8 cellular contexts compared by ENCODE assay signal in the genomic region with DNA sequence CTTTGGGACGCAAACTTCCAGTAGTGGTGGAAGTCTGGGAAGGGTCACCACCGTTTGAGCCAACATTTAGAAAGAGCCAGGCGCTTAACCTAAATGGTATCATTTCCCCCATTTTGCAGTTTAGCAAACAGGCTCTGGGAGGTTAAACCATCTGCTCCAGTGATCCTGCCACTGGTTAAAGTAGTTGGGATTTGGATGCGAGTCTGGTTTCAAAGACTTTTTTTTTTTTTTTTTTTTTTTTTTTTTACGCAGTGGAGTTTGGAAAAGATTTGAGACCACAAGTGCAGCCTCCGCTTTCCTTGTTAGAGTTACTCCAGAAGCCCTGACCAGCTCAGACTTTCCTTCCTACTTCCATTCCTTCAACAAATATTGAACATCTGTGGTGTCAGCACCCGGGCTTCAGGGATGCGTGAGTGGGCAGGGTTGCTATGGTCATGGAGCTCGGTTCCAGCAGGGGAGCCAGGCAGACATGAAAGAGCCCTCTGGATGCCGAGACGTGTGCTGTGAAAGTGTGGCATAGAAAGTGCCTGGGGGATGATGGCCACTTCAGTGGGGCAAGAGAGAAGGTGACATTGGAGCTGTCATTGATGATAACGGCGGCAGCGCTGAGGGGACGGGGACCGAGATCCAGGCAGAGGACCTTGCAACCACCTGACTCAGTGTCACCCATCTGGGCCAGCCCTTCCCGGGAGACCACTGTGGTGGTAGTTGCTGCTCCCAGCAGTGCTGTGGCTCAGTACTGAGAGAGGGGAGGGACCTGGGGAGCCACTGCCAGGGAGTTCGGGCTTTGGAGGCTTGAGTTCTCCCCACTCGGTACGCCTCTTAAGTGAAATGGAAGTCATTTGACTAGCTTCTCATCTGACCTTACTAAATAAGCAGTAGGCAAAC. TPM values are rescaled to one million over a fixed set of nuclear protein-coding genes. Genes with fewer than 3 reads are reported as not detected.
A peak's percentile ranks its signal among the peaks of the same experiment; 100 is the strongest.
DNase-seq lines count a peak whose midpoint lies in the region; FAIRE-seq and TF ChIP-seq lines count a peak whose summit lies in the region.

No MANE protein-coding gene starts in this region.

- H3K4me1 ChIP-seq in adrenal gland (replicated peaks in 1 of 2) (peaks cover 0 to 27% of the 10 kb centered on the region in 2 donors), iPS-15b (ENCODE audit: control insufficient read depth, insufficient read depth, low read length) (peaks cover 22% of the 10 kb centered on the region)

- no peak for TF ChIP-seq CTCF in adrenal gland (IDR thresholded peaks at IDR 0.05)

- H3K27ac ChIP-seq in adrenal gland = peak overlapping the region; percentile 95 to 99 (median 96)

- WGBS in adrenal gland, 4 donors = 16 to 33% (median 21%) methylated on average over 17 to 20 of the region's 20 CpGs

- no peaks in the 10 kb centered on the region for H3K27me3 ChIP-seq in adrenal gland
- H3K27me3 ChIP-seq in iPS-15b (ENCODE audit: control insufficient read depth, insufficient read depth, low read length) = peaks cover 32% of the 10 kb centered on the region

- peak overlapping the region; percentile 46 to 89 (median 61) for H3K4me3 ChIP-seq in adrenal gland
- peak overlapping the region; percentile 93 for H3K4me3 ChIP-seq in iPS-15b (ENCODE audit: low read depth, low read length)
- H3K4me3 ChIP-seq in skeletal muscle cell (ENCODE audit: low read depth, low read length) = peak overlapping the region; percentile 97

- intact Hi-C loops in adrenal gland (cut with DNase I) = no loop called here

- no peaks in the 10 kb centered on the region for H3K36me3 ChIP-seq in adrenal gland (replicated peaks in 1 of 2)
- H3K36me3 ChIP-seq in iPS-15b (ENCODE audit: control insufficient read depth, insufficient read depth, low read length) = no peaks in the 10 kb centered on the region

- DNase-seq in SIG-M5 treated with dmso at 0.1 percent for 504 hours (lab: John Stamatoyannopoulos, UW; ENCODE audit: unreplicated experiment) (peak; percentile 18), SIG-M5 (lab: John Stamatoyannopoulos, UW) (no peak), NCI-H1105 treated with DMSO at 0.1 percent for 48 hours (lab: John Stamatoyannopoulos, UW) (peak; percentile 61), adrenal gland (peak in 4 of 7 donors; percentile 45 to 73 (median 51)), skeletal muscle cell (ENCODE audit: low read depth) (no peak), NCI-H2029 (lab: John Stamatoyannopoulos, UW) (no peak), H54 (ENCODE audit: insufficient read length, low spot score) (no peak)

- peak overlapping the region; percentile 91 for H3K9ac ChIP-seq in iPS-15b (ENCODE audit: low read depth, low read length)

- no peak for TF ChIP-seq POLR2A in adrenal gland (IDR thresholded peaks at IDR 0.05)
- no peak for TF ChIP-seq POLR2A in H54 (IDR thresholded peaks at IDR 0.05; ENCODE audit: low read depth, low read length)

- H3K9me3 ChIP-seq in adrenal gland (replicated peaks in 1 of 3) (no peaks in the 10 kb centered on the region), iPS-15b (ENCODE audit: control insufficient read depth, insufficient read depth, low read length) (no peaks in the 10 kb centered on the region)

- FAIRE-seq in H54 (lab: Jason Lieb, UNC) = no peak

RNA-seq across cellular contexts. Expression of a gene that starts 1.1 kb away (rescaled TPM):
- total RNA-seq in adrenal gland = not detected
- polyA plus RNA-seq in adrenal gland = not detected

RNA-seq across cellular contexts. Expression of a gene that starts 15.7 kb away (rescaled TPM):
- 1 to 10 TPM in 1 of 8 donors, under 1 TPM in 7; 0.24 to 1.3 (median 0.50) TPM for total RNA-seq in adrenal gland
- polyA plus RNA-seq in adrenal gland = 1 to 10 TPM in 2 of 3 donors, not detected in 1; 1.0 to 1.1 TPM

Comparison
In these comparisons a context has a peak if more than half of its experiments do, and no peak if none do; other contexts are left out.
1. DNase-seq: peak in SIG-M5 treated with dmso at 0.1 percent for 504 hours (single experiment), NCI-H1105 treated with DMSO at 0.1 percent for 48 hours (single experiment) and adrenal gland (4 of 7); none in SIG-M5 (single experiment), skeletal muscle cell (single experiment), NCI-H2029 (single experiment) and H54 (single experiment).
2. Peak in every context shown above with its lines, with median percentiles within 50 percentile points of each other: H3K4me3 ChIP-seq.